ENCODE assay signal across 2 cellular contexts in genomic region chr7:123828805-123829204, GRCh38.
TF ChIP-seq lines count a peak whose summit lies in the region.

No MANE protein-coding gene starts in this region.

TF ChIP-seq in SK-N-SH, 30 proteins besides CTCF, POLR2A, EP300 and RAD21:
- TF ChIP-seq REST (IDR thresholded peaks at IDR 0.05; ENCODE audit: low read depth, low read length) = no peak
- TF ChIP-seq GATA2 (CRISPR knock-in tag; IDR thresholded peaks at IDR 0.05) = peak; percentile 70

TF ChIP-seq in SK-N-SH treated with all-trans-retinoic acid at 6 μM for 48 hours, 23 proteins besides CTCF, POLR2A, EP300 and RAD21 (continued from another document):
- TF ChIP-seq, protein P1, sequence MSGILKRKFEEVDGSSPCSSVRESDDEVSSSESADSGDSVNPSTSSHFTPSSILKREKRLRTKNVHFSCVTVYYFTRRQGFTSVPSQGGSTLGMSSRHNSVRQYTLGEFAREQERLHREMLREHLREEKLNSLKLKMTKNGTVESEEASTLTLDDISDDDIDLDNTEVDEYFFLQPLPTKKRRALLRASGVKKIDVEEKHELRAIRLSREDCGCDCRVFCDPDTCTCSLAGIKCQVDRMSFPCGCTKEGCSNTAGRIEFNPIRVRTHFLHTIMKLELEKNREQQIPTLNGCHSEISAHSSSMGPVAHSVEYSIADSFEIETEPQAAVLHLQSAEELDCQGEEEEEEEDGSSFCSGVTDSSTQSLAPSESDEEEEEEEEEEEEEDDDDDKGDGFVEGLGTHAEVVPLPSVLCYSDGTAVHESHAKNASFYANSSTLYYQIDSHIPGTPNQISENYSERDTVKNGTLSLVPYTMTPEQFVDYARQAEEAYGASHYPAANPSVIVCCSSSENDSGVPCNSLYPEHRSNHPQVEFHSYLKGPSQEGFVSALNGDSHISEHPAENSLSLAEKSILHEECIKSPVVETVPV (CRISPR knock-in tag; IDR thresholded peaks at IDR 0.05) = no peak
